In genomic region chr14:103136388-103137271, GRCh38 we compare ENCODE assay signal across 1 cellular context.
A peak's percentile ranks its signal among the peaks of the same experiment; 100 is the strongest.
TF ChIP-seq lines count a peak whose summit lies in the region.

No MANE protein-coding gene starts in this region.

TF ChIP-seq in K562, 482 proteins besides CTCF, POLR2A, EP300 and RAD21 (continued from another document):
- peak; percentile 69 for TF ChIP-seq EP400 (IDR thresholded peaks at IDR 0.05)
- TF ChIP-seq ZBTB17 (CRISPR knock-in tag; IDR thresholded peaks at IDR 0.05), result 0 out of 2 replicates have a peak, but pooled peaks have one; percentile 39
- TF ChIP-seq CEBPG (CRISPR knock-in tag; IDR thresholded peaks at IDR 0.05), result no peak
- TF ChIP-seq CEBPG (tag; conservative IDR thresholded peaks at IDR 0.05 in 1 of 2, IDR thresholded peaks at IDR 0.05 in 1 of 2), result no peak
- TF ChIP-seq NBN (IDR thresholded peaks at IDR 0.05; ENCODE audit: low read depth), result 0 out of 2 replicates have a peak, but pooled peaks have one; percentile 30
- no peak for TF ChIP-seq NFE2L1 (tag; IDR thresholded peaks at IDR 0.05; ENCODE audit: borderline replicate concordance, low read depth)
- peak; percentile 47; the same call in 1 of the 2 replicates for TF ChIP-seq USF2 (CRISPR knock-in tag; IDR thresholded peaks at IDR 0.05)
- no peak for TF ChIP-seq PRMT5 (CRISPR knock-in tag; IDR thresholded peaks at IDR 0.05)
- TF ChIP-seq MXD1 (CRISPR knock-in tag; IDR thresholded peaks at IDR 0.05; ENCODE audit: borderline replicate concordance, poor library complexity, severe bottlenecking), result no peak
- TF ChIP-seq AFF1 (IDR thresholded peaks at IDR 0.05; ENCODE audit: low read depth in 1 of 2, partially characterized antibody in 2 of 2), result peak in 1 of 2 experiments; percentile 33
- peak; percentile 49; the same call in 1 of the 2 replicates for TF ChIP-seq NFRKB (IDR thresholded peaks at IDR 0.05; ENCODE audit: low read depth)
- TF ChIP-seq SMARCA4 (IDR thresholded peaks at IDR 0.05), result peak; percentile 68
- TF ChIP-seq KLF6 (CRISPR knock-in tag; IDR thresholded peaks at IDR 0.05; ENCODE audit: borderline replicate concordance), result no peak; the same call in 1 of the 2 replicates
- TF ChIP-seq THRB (CRISPR knock-in tag; conservative IDR thresholded peaks at IDR 0.05), result 0 out of 2 replicates have a peak, but pooled peaks have one; percentile 46
- TF ChIP-seq SMARCA5 (IDR thresholded peaks at IDR 0.05), result 0 out of 2 replicates have a peak, but pooled peaks have one; percentile 13
- peak; percentile 98 for TF ChIP-seq ZNF121 (CRISPR knock-in tag; conservative IDR thresholded peaks at IDR 0.05)
- TF ChIP-seq ELF2 (CRISPR knock-in tag; IDR thresholded peaks at IDR 0.05), result no peak
- TF ChIP-seq MNT (conservative IDR thresholded peaks at IDR 0.05), result peak; percentile 35 to 73; a peak in 3 of 4 replicates
- TF ChIP-seq E2F6 (IDR thresholded peaks at IDR 0.05; ENCODE audit: borderline replicate concordance in 1 of 2, extremely low read depth in 1 of 2, insufficient read depth in 1 of 2, insufficient read length in 1 of 2, low read depth in 1 of 2, low read length in 1 of 2, poor library complexity in 1 of 2, severe bottlenecking in 1 of 2), result peak; percentile 24 to 45
- peak; percentile 75 for TF ChIP-seq ZNF583 (CRISPR knock-in tag; IDR thresholded peaks at IDR 0.05)
- TF ChIP-seq TAF15 (IDR thresholded peaks at IDR 0.05; ENCODE audit: low read depth, low read length), result no peak
- peak; percentile 60 for TF ChIP-seq ARID1B (IDR thresholded peaks at IDR 0.05)
- TF ChIP-seq DACH1 (IDR thresholded peaks at IDR 0.05; ENCODE audit: partially characterized antibody), result peak; percentile 0
- peak; percentile 54 to 63; a peak in 3 of 4 replicates for TF ChIP-seq MAZ (CRISPR knock-in tag; conservative IDR thresholded peaks at IDR 0.05 in 1 of 2, IDR thresholded peaks at IDR 0.05 in 1 of 2)
- TF ChIP-seq ELF4 (CRISPR knock-in tag; IDR thresholded peaks at IDR 0.05), result 0 out of 2 replicates have a peak, but pooled peaks have one; percentile 55
- TF ChIP-seq ERF (CRISPR knock-in tag; IDR thresholded peaks at IDR 0.05), result peak; percentile 45; the same call in 1 of the 2 replicates
